11 cellular contexts compared by ENCODE assay signal in the genomic region with DNA sequence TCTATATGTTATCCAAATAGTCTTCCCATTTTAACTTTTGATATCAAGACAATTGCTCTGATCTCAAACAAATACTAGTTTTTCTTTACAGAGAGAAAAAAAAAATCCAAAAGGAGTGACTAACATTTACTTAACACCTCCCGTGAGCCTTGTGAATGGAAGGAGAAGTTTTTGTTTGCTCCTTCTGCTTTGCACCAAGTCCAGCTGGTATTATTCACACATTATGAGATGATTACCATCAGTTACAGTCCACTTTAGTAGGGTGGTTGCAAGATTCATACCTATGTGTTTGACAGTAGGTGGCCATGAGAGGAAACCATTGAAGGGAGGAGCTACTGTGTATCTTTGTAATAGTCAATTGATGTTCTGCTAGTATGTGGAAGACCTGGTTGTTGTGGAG.
"Had no signal": no experiment of that assay in that cellular context is flagged by ENCODE, and none has a peak within 500 bp of the region (broad histone marks: within the 10 kb centered on the region; RNA-seq: fewer than 3 reads in every experiment).

No MANE protein-coding gene starts in this region.

- H3K9me3 ChIP-seq: HAP-1 had no signal

- DNase-seq: GM23248, GOT3, H7, H9, HCEC 1CT, HFFc6 had no signal

- ATAC-seq: GM23338, HCT116 had no signal

- FAIRE-seq: H1, H54 had no signal

- H3K36me3 ChIP-seq: HAP-1 had no signal

- H3K27ac ChIP-seq: GM23248 had no signal

- H3K4me3 ChIP-seq: GM23248, GM23338, HAP-1 had no signal
